In the genomic region with DNA sequence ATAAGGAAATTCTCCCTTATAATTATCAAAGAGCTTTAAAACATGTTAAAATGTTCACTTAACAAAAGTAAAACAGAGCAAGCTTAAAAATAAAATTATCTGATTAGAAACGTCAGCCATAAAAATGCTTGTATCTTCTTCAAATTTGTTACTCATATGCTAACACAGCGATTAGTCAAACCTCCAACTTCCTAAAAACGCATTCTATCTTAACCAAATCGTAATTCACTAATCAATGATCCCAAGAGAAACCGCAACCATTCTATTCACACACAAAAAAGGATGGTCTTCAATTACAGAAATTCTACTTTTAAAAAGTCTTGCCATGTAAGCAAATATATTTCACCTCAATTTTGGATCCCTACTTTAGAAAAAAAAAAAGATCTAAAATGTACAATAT, we compare ENCODE assay signal across 8 cellular contexts. TPM values are rescaled to one million over a fixed set of nuclear protein-coding genes. Genes with fewer than 3 reads are reported as not detected.
A peak's percentile ranks its signal among the peaks of the same experiment; 100 is the strongest.
DNase-seq lines count a peak whose midpoint lies in the region; ATAC-seq and TF ChIP-seq lines count a peak whose summit lies in the region.

No MANE protein-coding gene starts in this region.

- peaks cover 35% of the 10 kb centered on the region for H3K27me3 ChIP-seq in iPS-18a (ENCODE audit: control insufficient read depth, insufficient read depth, low read length)
- H3K27me3 ChIP-seq in thymus (ENCODE audit: control insufficient read depth, insufficient read depth): no peaks in the 10 kb centered on the region

- peak overlapping the region; percentile 99 for H3K4me3 Mint-ChIP-seq in activated CD8-positive, alpha-beta memory T cell treated with anti-CD3 and anti-CD28 coated beads, Interleukin-2, amount 10 ng/mL, durations not matched to agents 7 days and 5 days

- CTCF ChIA-PET in activated CD8-positive, alpha-beta memory T cell treated with anti-CD3 and anti-CD28 coated beads, Interleukin-2, amount 10 ng/mL, durations not matched to agents 7 days and 5 days (lab: Charles Lee): interaction anchor here (0.7 to 2.2 kb wide), 7 partner anchors 9 to 107 kb away, joined by 3 to 11 read pairs (median 4); no protein-coding TSS in a partner anchor

- peaks cover 80% of the 10 kb centered on the region for H3K36me3 Mint-ChIP-seq in activated CD8-positive, alpha-beta memory T cell treated with anti-CD3 and anti-CD28 coated beads, Interleukin-2, amount 10 ng/mL, durations not matched to agents 7 days and 5 days

- DNase-seq in activated CD8-positive, alpha-beta memory T cell treated with anti-CD3 and anti-CD28 coated beads, Interleukin-2, amount 10 ng/mL, durations not matched to agents 7 days and 5 days: no peak
- no peak for DNase-seq in activated CD8-positive, alpha-beta memory T cell treated with anti-CD3 and anti-CD28 coated beads for 24 hours
- no peak for DNase-seq in effector CD8-positive, alpha-beta T cell (lab: John Stamatoyannopoulos, UW)

- H3K4me1 Mint-ChIP-seq in activated CD8-positive, alpha-beta memory T cell treated with anti-CD3 and anti-CD28 coated beads, Interleukin-2, amount 10 ng/mL, durations not matched to agents 7 days and 5 days: peaks cover 36% of the 10 kb centered on the region

- H3K27ac Mint-ChIP-seq in activated CD8-positive, alpha-beta memory T cell treated with anti-CD3 and anti-CD28 coated beads, Interleukin-2, amount 10 ng/mL, durations not matched to agents 7 days and 5 days: peak overlapping the region; percentile 98

- H3K9ac ChIP-seq in iPS-18a (ENCODE audit: low read length): no peak overlapping the region

- H3K36me3 ChIP-seq in iPS-18a (ENCODE audit: control insufficient read depth, low read depth, low read length): no peaks in the 10 kb centered on the region
- no peaks in the 10 kb centered on the region for H3K36me3 ChIP-seq in thymus (ENCODE audit: control insufficient read depth, insufficient read depth)

- TF ChIP-seq CTCF in VCaP (conservative IDR thresholded peaks at IDR 0.05): no peak

- peaks cover 28% of the 10 kb centered on the region for H3K4me1 ChIP-seq in iPS-18a (ENCODE audit: control insufficient read depth, low read depth, low read length)
- peaks cover 26% of the 10 kb centered on the region for H3K4me1 ChIP-seq in thymus (ENCODE audit: control insufficient read depth, insufficient read depth, low read length)

- H3K4me3 ChIP-seq in iPS-18a (ENCODE audit: low read length): peak overlapping the region; percentile 77
- H3K4me3 ChIP-seq in thymus (ENCODE audit: low read length): peak overlapping the region; percentile 92

- no peaks in the 10 kb centered on the region for H3K9me3 Mint-ChIP-seq in activated CD8-positive, alpha-beta memory T cell treated with anti-CD3 and anti-CD28 coated beads, Interleukin-2, amount 10 ng/mL, durations not matched to agents 7 days and 5 days (ENCODE audit: low read depth)

- H3K27ac ChIP-seq in VCaP: peak overlapping the region; percentile 81; the same call in 1 of the 2 replicates
- H3K27ac ChIP-seq in iPS-18a (ENCODE audit: low read length): no peak overlapping the region
- no peak overlapping the region for H3K27ac ChIP-seq in thymus (ENCODE audit: low read depth)

- ATAC-seq in activated CD8-positive, alpha-beta memory T cell treated with anti-CD3 and anti-CD28 coated beads, Interleukin-2, amount 10 ng/mL, durations not matched to agents 7 days and 5 days: no peak
- ATAC-seq in GM21717 (IDR thresholded peaks at IDR 0.05; ENCODE audit: unreplicated experiment) (no peak), GM18861 (IDR thresholded peaks at IDR 0.05; ENCODE audit: unreplicated experiment) (no peak)

- 4% methylated on average over 5 of the region's 5 CpGs for WGBS in thymus

- no peaks in the 10 kb centered on the region for H3K27me3 Mint-ChIP-seq in activated CD8-positive, alpha-beta memory T cell treated with anti-CD3 and anti-CD28 coated beads, Interleukin-2, amount 10 ng/mL, durations not matched to agents 7 days and 5 days

- no peaks in the 10 kb centered on the region for H3K9me3 ChIP-seq in iPS-18a (ENCODE audit: control insufficient read depth, low read depth, low read length)
- no peaks in the 10 kb centered on the region for H3K9me3 ChIP-seq in thymus (ENCODE audit: control insufficient read depth)

RNA-seq across cellular contexts. Expression of a gene that starts 1.9 kb away (rescaled TPM):
- 100 to 1,000 TPM; 389 to 511 TPM for total RNA-seq in activated CD8-positive, alpha-beta memory T cell treated with anti-CD3 and anti-CD28 coated beads, Interleukin-2, amount 10 ng/mL, durations not matched to agents 7 days and 5 days
- 59.5 TPM for polyA plus RNA-seq in thymus
